Comparison of ENCODE assay signal across 8 cellular contexts in the genomic region with DNA sequence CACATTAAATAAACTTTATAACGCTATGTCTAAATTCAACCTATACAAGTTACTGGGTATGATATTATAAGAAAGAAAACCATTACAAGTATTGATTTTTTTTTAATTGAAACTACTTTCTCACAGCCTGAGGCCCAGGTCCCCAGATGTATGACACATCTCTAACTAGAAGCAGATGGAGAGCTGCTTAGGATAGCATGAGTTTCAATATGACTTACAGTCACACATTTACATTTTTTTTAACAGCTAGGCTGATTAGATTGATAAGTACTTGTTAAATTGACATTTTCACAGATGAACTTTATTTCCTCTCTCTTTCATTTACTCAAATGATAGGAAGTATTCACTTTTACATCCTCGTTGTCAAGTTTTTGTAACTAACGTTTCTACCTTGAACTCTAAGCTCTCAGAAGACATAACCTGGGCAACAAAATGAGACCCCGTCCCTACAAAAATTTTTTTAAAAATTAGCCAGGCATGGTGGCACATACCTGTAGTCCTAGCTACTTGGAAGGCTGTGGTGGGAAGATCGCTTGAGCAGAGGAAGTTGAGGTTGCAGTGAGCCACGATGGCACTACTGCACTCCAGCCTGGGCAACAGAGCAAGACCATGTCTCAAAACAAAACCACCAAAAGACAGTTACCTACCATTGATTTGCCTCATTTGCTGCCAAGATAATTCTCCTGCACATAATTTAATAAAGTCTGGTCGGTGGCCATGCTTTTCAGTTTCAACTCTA. TPM values are rescaled to one million over a fixed set of nuclear protein-coding genes. Genes with fewer than 3 reads are reported as not detected.
A peak's percentile ranks its signal among the peaks of the same experiment; 100 is the strongest.
DNase-seq lines count a peak whose midpoint lies in the region; ATAC-seq lines count a peak whose summit lies in the region.

No MANE protein-coding gene starts in this region.

- no peaks in the 10 kb centered on the region for H3K9me3 ChIP-seq in aorta (ENCODE audit: control insufficient read depth, low read length)

- peak; percentile 60 for DNase-seq in activated CD4-positive, alpha-beta T cell treated with anti-CD3 and anti-CD28 coated beads for 48 hours
- no peak for DNase-seq in activated CD4-positive, alpha-beta T cell treated with anti-CD3 and anti-CD28 coated beads for 1 hour
- DNase-seq in RPMI7951 (ENCODE audit: low read depth): peak; percentile 40
- peak; percentile 26 to 41 for DNase-seq in stimulated activated CD8-positive, alpha-beta memory T cell treated with anti-CD3 and anti-CD28 coated beads, Interleukin-15, amount 100 ng/mL, for 48 hours (ENCODE audit: low read depth in 2 of 2)
- no peak for DNase-seq in superior temporal gyrus (ENCODE audit: extremely low spot score)
- no peak for DNase-seq in mucosa of gallbladder (ENCODE audit: low spot score)
- no peak for DNase-seq in aorta

- 94 to 95% methylated on average over 7 of the region's 7 CpGs for WGBS in aorta, 2 donors

- intact Hi-C loops in aorta (cut with DNase I): no loop called here

- no peak overlapping the region for H3K27ac ChIP-seq in aorta (ENCODE audit: low read depth in 1 of 2, low read length in 2 of 2)

- peaks cover 0 to 2% of the 10 kb centered on the region in 2 donors for H3K4me1 ChIP-seq in aorta (ENCODE audit: control insufficient read depth in 1 of 2, insufficient read depth in 2 of 2, low read length in 2 of 2)

- no peak overlapping the region for H3K4me3 ChIP-seq in aorta (ENCODE audit: low read length in 2 of 2)

- ATAC-seq in HG02840 (IDR thresholded peaks at IDR 0.05; ENCODE audit: low FRiP score, unreplicated experiment): peak; percentile 93
- no peak for ATAC-seq in aorta (ENCODE audit: low FRiP score)

- no peaks in the 10 kb centered on the region for H3K27me3 ChIP-seq in aorta (ENCODE audit: control insufficient read depth in 1 of 2, insufficient read depth in 2 of 2, low read length in 1 of 2)

- H3K36me3 ChIP-seq in aorta (ENCODE audit: control insufficient read depth in 1 of 2, insufficient read depth in 2 of 2, low read length in 1 of 2): no peaks in the 10 kb centered on the region

RNA-seq across cellular contexts. Expression of a gene that starts 52.4 kb away (rescaled TPM):
- total RNA-seq in RPMI7951 (2014; rRNA removed; shearing (Covaris generic)): 21.9 and 27.4 TPM in 2 replicates
- total RNA-seq in mucosa of gallbladder (47.9 TPM), aorta (10 to 100 TPM; 12.6 to 16.1 TPM)
- 10 to 100 TPM in 1 of 2 donors, 1 to 10 TPM in 1; 7.1 to 17.7 TPM for polyA plus RNA-seq in aorta

Comparison
In these comparisons a context has a peak if more than half of its experiments do, and no peak if none do; other contexts are left out.
1. DNase-seq: peak in activated CD4-positive, alpha-beta T cell treated with anti-CD3 and anti-CD28 coated beads for 48 hours (single experiment), RPMI7951 (single experiment) and stimulated activated CD8-positive, alpha-beta memory T cell treated with anti-CD3 and anti-CD28 coated beads, Interleukin-15, amount 100 ng/mL, for 48 hours (2 of 2); none in activated CD4-positive, alpha-beta T cell treated with anti-CD3 and anti-CD28 coated beads for 1 hour (single experiment), superior temporal gyrus (single experiment), mucosa of gallbladder (single experiment) and aorta (0 of 2).